ENCODE assay signal across 18 cellular contexts in the genomic region with DNA sequence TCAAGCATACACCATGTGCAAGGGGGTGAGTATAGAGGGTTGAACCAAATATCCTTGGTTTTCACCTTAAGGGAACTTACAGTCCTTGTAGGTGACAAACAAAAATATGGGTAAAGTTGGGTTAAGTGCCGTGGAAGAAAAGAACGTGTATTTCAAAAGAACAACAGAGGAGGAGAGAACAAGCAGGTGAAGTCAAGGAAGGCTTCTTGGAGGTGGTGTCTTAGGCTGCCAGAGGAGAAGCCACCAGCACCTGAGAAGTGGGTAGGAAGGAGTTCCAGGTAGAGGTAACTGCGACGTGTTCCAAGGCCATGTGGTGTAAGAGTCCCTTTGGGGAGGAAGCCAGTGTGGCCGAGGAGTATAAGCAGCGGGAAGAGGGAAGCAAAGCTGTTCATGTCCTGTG. TPM values are rescaled to one million over a fixed set of nuclear protein-coding genes. Genes with fewer than 3 reads are reported as not detected.
DNase-seq lines count a peak whose midpoint lies in the region; ATAC-seq, FAIRE-seq and TF ChIP-seq lines count a peak whose summit lies in the region.
"Had no signal": no experiment of that assay in that cellular context is flagged by ENCODE, and none has a peak within 500 bp of the region (broad histone marks: within the 10 kb centered on the region; RNA-seq: fewer than 3 reads in every experiment).

No MANE protein-coding gene starts in this region.

- H3K9ac ChIP-seq in H9 (ENCODE audit: extremely low read depth, insufficient read length, low read length) (no peak overlapping the region), K562 (ENCODE audit: insufficient read depth in 1 of 2, low read depth in 2 of 2, low read length in 2 of 2) (no peak overlapping the region), kidney (ENCODE audit: low read length in 2 of 2) (no peak overlapping the region)

- H3K14ac ChIP-seq in H9 (ENCODE audit: insufficient read depth, low read length): no peak overlapping the region

- no TSS peak for BruUV-seq in K562 (replicated peaks; lab: Mats Ljungman, UMichigan)

- no CpG with 5 or more reads among the region's 6 CpGs for WGBS in H9 (ENCODE audit: extremely low coverage, insufficient read length, low lambda C conversion rate)
- 2% methylated on average over 6 of the region's 6 CpGs for WGBS in K562 (ENCODE audit: insufficient coverage, low coverage, missing lambda C conversion rate)

- in situ Hi-C loops in K562 (cut with MboI): no loop called here

- TF ChIP-seq CTCF in H9 (conservative IDR thresholded peaks at IDR 0.05): no peak
- no peak for TF ChIP-seq CTCF in K562 (IDR thresholded peaks at IDR 0.05 in 2 of 3, conservative IDR thresholded peaks at IDR 0.05 in 1 of 3; ENCODE audit: insufficient read depth in 2 of 3, low read depth in 1 of 3, low read length in 3 of 3)
- TF ChIP-seq CTCF in kidney (IDR thresholded peaks at IDR 0.05; ENCODE audit: borderline replicate concordance, extremely low read depth, insufficient read depth): no peak

- peak overlapping the region; percentile 4 to 24 (median 8); a peak in 3 of 7 replicates for H3K27ac Mint-ChIP-seq in H9
- no peak overlapping the region for H3K27ac Mint-ChIP-seq in stimulated activated effector memory CD8-positive, alpha-beta T cell treated with anti-CD3 and anti-CD28 coated beads, Interleukin-12 subunit alpha, Interleukin-12 subunit beta, amount 100 ng/mL, for 72 hours
- H3K27ac Mint-ChIP-seq in naive thymus-derived CD8-positive, alpha-beta T cell: peak overlapping the region in 1 of 10 donors; percentile 53

- H3K36me3 ChIP-seq in K562 (ENCODE audit: control insufficient read depth, insufficient read depth, low read length) (no peaks in the 10 kb centered on the region), kidney (ENCODE audit: control insufficient read depth in 1 of 2, insufficient read depth in 2 of 2, low read length in 2 of 2) (no peaks in the 10 kb centered on the region)
- H3K36me3 ChIP-seq: BE2C had no signal

- H2BK12ac ChIP-seq in H9 (ENCODE audit: insufficient read length, low read depth, low read length): no peak overlapping the region

- no peak overlapping the region for H3T11ph ChIP-seq in H9 (ENCODE audit: low read length)

- H2BK20ac ChIP-seq in H9 (ENCODE audit: low read depth, low read length, poor library complexity, severe bottlenecking): no peak overlapping the region

- TF ChIP-seq RAD21 in K562 (CRISPR knock-in tag; conservative IDR thresholded peaks at IDR 0.05 in 1 of 2, IDR thresholded peaks at IDR 0.05 in 1 of 2): no peak

- H4K5ac ChIP-seq in H9 (ENCODE audit: insufficient read length, low read depth, low read length): no peak overlapping the region

- no peak overlapping the region for H3K56ac ChIP-seq in H9 (ENCODE audit: insufficient read length, low read depth, low read length)

- H3K4me1 Mint-ChIP-seq in H9: peaks cover 30 to 37% of the 10 kb centered on the region in 2 experiments
- H3K4me1 Mint-ChIP-seq in stimulated activated effector memory CD8-positive, alpha-beta T cell treated with anti-CD3 and anti-CD28 coated beads, Interleukin-12 subunit alpha, Interleukin-12 subunit beta, amount 100 ng/mL, for 72 hours: no peaks in the 10 kb centered on the region
- H3K4me1 Mint-ChIP-seq in naive thymus-derived CD8-positive, alpha-beta T cell: peaks cover 0 to 2% (median 0%) of the 10 kb centered on the region in 4 donors
- H3K4me1 Mint-ChIP-seq: CD4-positive, alpha-beta memory T cell had no signal

- H4K91ac ChIP-seq in H9 (ENCODE audit: insufficient read length, low read depth, low read length): no peak overlapping the region

- H4K20me1 ChIP-seq in H9 (ENCODE audit: control insufficient read depth, insufficient read depth, insufficient read length) (no peaks in the 10 kb centered on the region), K562 (replicated peaks; ENCODE audit: control insufficient read depth, insufficient read depth, low read length) (no peaks in the 10 kb centered on the region)

- no peaks in the 10 kb centered on the region for H3K27me3 Mint-ChIP-seq in H9 (ENCODE audit: low read depth)
- peaks cover 0 to 14% (median 0%) of the 10 kb centered on the region in 5 donors for H3K27me3 Mint-ChIP-seq in naive thymus-derived CD8-positive, alpha-beta T cell

- H3K79me1 ChIP-seq in H9 (ENCODE audit: insufficient read depth, low read depth, low read length, poor library complexity, severe bottlenecking): no peaks in the 10 kb centered on the region

- H2AFZ ChIP-seq in H9 (ENCODE audit: low read length): no peak overlapping the region
- H2AFZ ChIP-seq in K562 (ENCODE audit: low read depth, low read length): no peak overlapping the region

- H3K4ac ChIP-seq in H9 (ENCODE audit: low read depth, low read length): no peak overlapping the region

- TF ChIP-seq POLR2A in K562 (conservative IDR thresholded peaks at IDR 0.05): no peak

- ATAC-seq in K562: no peak
- ATAC-seq in stimulated activated effector memory CD8-positive, alpha-beta T cell treated with anti-CD3 and anti-CD28 coated beads, Interleukin-12 subunit alpha, Interleukin-12 subunit beta, amount 100 ng/mL, for 72 hours: peak; percentile 16
- ATAC-seq in naive thymus-derived CD8-positive, alpha-beta T cell: no peak
- ATAC-seq: HCT116 had no signal

- H3K9me3 ChIP-seq in H9 (ENCODE audit: control insufficient read depth, low read depth, low read length) (no peaks in the 10 kb centered on the region), K562 (replicated peaks; ENCODE audit: control insufficient read depth, insufficient read depth, low read depth, low read length) (no peaks in the 10 kb centered on the region), kidney (ENCODE audit: control insufficient read depth in 1 of 2, low read length in 2 of 2) (no peaks in the 10 kb centered on the region)
- H3K9me3 ChIP-seq: BE2C had no signal

- H3K79me2 ChIP-seq in H9 (ENCODE audit: insufficient read depth, low read length): peaks cover 9% of the 10 kb centered on the region; the same call in 1 of the 2 replicates
- no peaks in the 10 kb centered on the region for H3K79me2 ChIP-seq in K562 (ENCODE audit: control insufficient read depth, insufficient read depth, low read length)

- H2BK15ac ChIP-seq in H9 (ENCODE audit: low read depth, low read length): no peak overlapping the region

- POLR2A ChIA-PET in K562 (lab: Yijun Ruan, JAX): no interaction called here
- POLR2A ChIA-PET in naive thymus-derived CD8-positive, alpha-beta T cell (lab: Charles Lee): no interaction called here

- no peaks in the 10 kb centered on the region for H3K27me3 ChIP-seq in H9 (ENCODE audit: insufficient read depth, low read length)
- H3K27me3 ChIP-seq in K562 (ENCODE audit: control insufficient read depth in 2 of 2, insufficient read depth in 2 of 2, low read length in 2 of 2): peaks cover 29 to 49% of the 10 kb centered on the region in 2 experiments
- H3K27me3 ChIP-seq: BE2C had no signal

- H3K4me2 ChIP-seq in H9 (ENCODE audit: insufficient read depth, insufficient read length, low read length) (no peak overlapping the region), K562 (ENCODE audit: insufficient read depth, low read length) (no peak overlapping the region)

- no peaks in the 10 kb centered on the region for H3K23me2 ChIP-seq in H9 (ENCODE audit: insufficient read length, low read depth, low read length, poor library complexity, severe bottlenecking)

- TF ChIP-seq EP300 in K562 (IDR thresholded peaks at IDR 0.05; ENCODE audit: low read length): no peak

- no peak overlapping the region for H2BK120ac ChIP-seq in H9 (ENCODE audit: low read depth, low read length, poor library complexity, severe bottlenecking)

- no peak overlapping the region for H2AK5ac ChIP-seq in H9 (ENCODE audit: insufficient read length, low read length)

- no peak overlapping the region for H3K18ac ChIP-seq in H9 (ENCODE audit: insufficient read length, low read depth, low read length)

- peak overlapping the region; percentile 42 for H2BK5ac ChIP-seq in H9 (ENCODE audit: insufficient read length, low read length)

- no peak overlapping the region for H3K27ac ChIP-seq in H9 (ENCODE audit: insufficient read length, low read depth, low read length)
- no peak overlapping the region for H3K27ac ChIP-seq in K562 (ENCODE audit: extremely low read depth, low read depth, low read length)
- no peak overlapping the region for H3K27ac ChIP-seq in kidney (ENCODE audit: low read depth in 2 of 2, low read length in 2 of 2)
- H3K27ac ChIP-seq: C4-2B, HL-60 had no signal

- no peak overlapping the region for H3K23ac ChIP-seq in H9 (ENCODE audit: insufficient read length, low read depth, low read length)

- H3K9me3 Mint-ChIP-seq in H9: no peaks in the 10 kb centered on the region
- H3K9me3 Mint-ChIP-seq in stimulated activated effector memory CD8-positive, alpha-beta T cell treated with anti-CD3 and anti-CD28 coated beads, Interleukin-12 subunit alpha, Interleukin-12 subunit beta, amount 100 ng/mL, for 72 hours: no peaks in the 10 kb centered on the region
- no peaks in the 10 kb centered on the region for H3K9me3 Mint-ChIP-seq in naive thymus-derived CD8-positive, alpha-beta T cell
- H3K9me3 Mint-ChIP-seq: CD4-positive, alpha-beta memory T cell had no signal

- DNase-seq in H9 (no peak), K562 (ENCODE audit: extremely low read depth in 1 of 4, low spot score in 3 of 4) (no peak), kidney (peak; percentile 10), EL (no peak), DMS53 (lab: John Stamatoyannopoulos, UW) (no peak)
- DNase-seq in stimulated activated effector memory CD8-positive, alpha-beta T cell treated with anti-CD3 and anti-CD28 coated beads, Interleukin-12 subunit alpha, Interleukin-12 subunit beta, amount 100 ng/mL, for 72 hours (ENCODE audit: low spot score in 2 of 2): no peak
- DNase-seq in naive thymus-derived CD8-positive, alpha-beta T cell: no peak
- DNase-seq: BE2C; CD4-positive, alpha-beta memory T cell; DMS79 treated with DMSO at 0.1 percent for 48 hours; GDM1; GOT3 had no signal

- H3K4me3 Mint-ChIP-seq in H9: no peak overlapping the region; a peak in 1 of 5 replicates
- no peak overlapping the region for H3K4me3 Mint-ChIP-seq in stimulated activated effector memory CD8-positive, alpha-beta T cell treated with anti-CD3 and anti-CD28 coated beads, Interleukin-12 subunit alpha, Interleukin-12 subunit beta, amount 100 ng/mL, for 72 hours
- H3K4me3 Mint-ChIP-seq in naive thymus-derived CD8-positive, alpha-beta T cell: no peak overlapping the region
- H3K4me3 Mint-ChIP-seq: CD4-positive, alpha-beta memory T cell had no signal

- no peaks in the 10 kb centered on the region for H3K9me1 ChIP-seq in K562 (ENCODE audit: control insufficient read depth, insufficient read depth, low read length)

- peaks cover 6 to 7% (median 7%) of the 10 kb centered on the region in 3 experiments; a peak in 6 of 7 replicates for H3K36me3 Mint-ChIP-seq in H9 (ENCODE audit: insufficient read depth in 1 of 3, low read depth in 3 of 3)
- H3K36me3 Mint-ChIP-seq in stimulated activated effector memory CD8-positive, alpha-beta T cell treated with anti-CD3 and anti-CD28 coated beads, Interleukin-12 subunit alpha, Interleukin-12 subunit beta, amount 100 ng/mL, for 72 hours: no peaks in the 10 kb centered on the region
- H3K36me3 Mint-ChIP-seq in naive thymus-derived CD8-positive, alpha-beta T cell: no peaks in the 10 kb centered on the region
- H3K36me3 Mint-ChIP-seq: CD4-positive, alpha-beta memory T cell had no signal

- no peak overlapping the region for H4K8ac ChIP-seq in H9 (replicated peaks; ENCODE audit: insufficient read length, low read depth, low read length)

- CTCF ChIA-PET in K562 (lab: Yijun Ruan, JAX; ENCODE audit: low intra/inter-chr PET ratio): no interaction called here

- intact Hi-C loops in K562 (cut with micrococcal nuclease): no loop called here
- intact Hi-C loops in kidney (cut with DNase I): no loop called here

- FAIRE-seq in K562 (lab: Jason Lieb, UNC): no peak
- FAIRE-seq in kidney (lab: Jason Lieb, UNC): no peak
- FAIRE-seq: A204.1, GM12892, GM19239 had no signal

- no peak overlapping the region for H3K4me3 ChIP-seq in K562
- H3K4me3 ChIP-seq in kidney (ENCODE audit: low read length in 2 of 2): no peak overlapping the region

- H3K4me1 ChIP-seq in H9 (ENCODE audit: insufficient read depth, low read length) (peaks cover 4% of the 10 kb centered on the region; the same call in 1 of the 2 replicates), K562 (replicated peaks in 1 of 2; ENCODE audit: control insufficient read depth in 2 of 2, insufficient read depth in 2 of 2, low read length in 2 of 2) (no peaks in the 10 kb centered on the region), kidney (ENCODE audit: control insufficient read depth in 1 of 2, insufficient read depth in 1 of 2, low read depth in 1 of 2, low read length in 2 of 2) (peaks cover 0 to 5% of the 10 kb centered on the region in 2 donors)
- H3K4me1 ChIP-seq: BE2C had no signal

RNA-seq across cellular contexts. Expression of a gene that starts 27.2 kb away (rescaled TPM):
- total RNA-seq in H9 (2021): 24.1 and 27.1 TPM in 2 replicates
- total RNA-seq in K562 (2011; cell fraction: chromatin; rRNA removed; ENCODE audit: low replicate concordance): 0.76 TPM in 1 of 2 replicates, not detected in the other
- total RNA-seq in K562 (2011; cell fraction: nucleolus; rRNA removed): not detected in 2 replicates
- 0.31 TPM in 1 of 2 replicates, not detected in the other for total RNA-seq in K562 (2011; cell fraction: nucleoplasm; rRNA removed)
- 0.04 and 0.09 TPM in 2 replicates for total RNA-seq in K562 (2014; rRNA removed)
- not detected in 2 replicates for total RNA-seq in K562 (2014; rRNA removed; fragmentation: Illumina TruSeq; extraction: Trizol)
- total RNA-seq in K562 (2015; rRNA removed; fragmentation: Illumina TruSeq; extraction: Trizol): not detected in 2 replicates
- total RNA-seq in K562 (2021): 0.07 and 0.09 TPM in 2 replicates
- polyA plus RNA-seq in K562 (2011; rRNA removed): 0.04 TPM in 1 of 2 replicates, not detected in the other
- polyA plus RNA-seq in K562 (2011; cell fraction: cytosol; rRNA removed): not detected in 2 replicates
- 0.07 TPM in 1 of 2 replicates, not detected in the other for polyA plus RNA-seq in K562 (2011; cell fraction: nucleus; rRNA removed)
- 0.08 and 0.10 TPM in 2 replicates for polyA plus RNA-seq in K562 (2012)
- polyA plus RNA-seq in K562 (2014; fragmentation: Illumina TruSeq; extraction: Trizol): 0.04 TPM in 1 of 2 replicates, not detected in the other
- under 1 TPM; 0.04 to 0.10 TPM for polyA plus RNA-seq in K562 (2014; fragmentation: Nextera tagmentation; extraction: Ambion mirVana)
- polyA plus RNA-seq in K562 (2014; rRNA removed): not detected in 2 replicates
- not detected in 2 replicates for polyA minus RNA-seq in K562 (2011; rRNA and poly(A)+ RNA removed)
- not detected in 2 replicates for polyA minus RNA-seq in K562 (2011; cell fraction: cytosol; rRNA and poly(A)+ RNA removed)
- polyA minus RNA-seq in K562 (2011; cell fraction: nucleus; rRNA and poly(A)+ RNA removed): 0.40 TPM in 1 of 2 replicates, not detected in the other
- 40.5 TPM for total RNA-seq in kidney
- 7.6 TPM for polyA plus RNA-seq in kidney (ENCODE audit: insufficient read depth, low read depth, low replicate concordance)
- total RNA-seq in naive thymus-derived CD8-positive, alpha-beta T cell: under 1 TPM; 0.82 to 0.99 TPM
- not detected for polyA plus RNA-seq in naive thymus-derived CD8-positive, alpha-beta T cell
- polyA plus RNA-seq: CD4-positive, alpha-beta memory T cell had no signal

Comparison
In these comparisons a context has a peak if more than half of its experiments do, and no peak if none do; other contexts are left out.
1. RNA of a gene that starts 27.2 kb away (total RNA-seq): 40.5 TPM in kidney (single experiment) and 24.1 to 27.1 TPM in H9; 0.82 to 0.99 TPM in naive thymus-derived CD8-positive, alpha-beta T cell and 0.04 to 0.76 TPM in K562; every median in the first group is over 10 times any median in the second.